In the genomic region with DNA sequence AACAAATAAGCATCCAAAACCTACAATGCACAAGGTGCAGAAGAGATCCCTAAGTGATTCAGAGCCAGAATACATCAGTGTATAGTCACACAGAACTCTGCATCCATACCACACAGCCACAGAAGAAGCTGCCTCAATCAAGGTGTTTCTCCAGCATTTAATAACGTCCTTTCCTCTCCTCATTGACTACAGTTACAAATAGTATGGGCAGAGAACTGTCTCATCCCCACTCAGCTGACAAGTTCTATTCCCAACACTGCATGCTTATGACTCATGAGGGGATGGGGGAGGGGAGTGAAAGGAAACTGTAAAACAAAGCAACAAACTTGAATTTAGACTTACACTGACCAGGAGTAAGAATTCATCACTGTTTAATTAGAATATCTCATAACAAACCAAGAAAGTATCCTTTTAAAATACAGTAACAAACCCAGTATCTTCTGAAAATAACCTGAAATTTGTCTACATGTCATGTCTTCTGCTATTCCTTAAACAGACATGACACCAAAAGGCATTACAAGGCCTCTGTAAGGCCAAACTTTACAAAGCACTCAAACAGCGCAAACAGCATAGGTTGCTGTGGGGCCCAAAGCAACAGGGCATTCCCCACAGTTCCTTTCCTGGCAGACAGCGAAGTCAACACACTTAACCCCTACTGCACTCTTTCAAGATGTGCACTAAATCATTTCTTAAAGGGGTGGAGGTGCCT, we compare ENCODE assay signal across 8 cellular contexts. TPM values are rescaled to one million over a fixed set of nuclear protein-coding genes. Genes with fewer than 3 reads are reported as not detected.
DNase-seq lines count a peak whose midpoint lies in the region; ATAC-seq and TF ChIP-seq lines count a peak whose summit lies in the region.

No MANE protein-coding gene starts in this region.

- H3K27me3 ChIP-seq in BJ (ENCODE audit: control insufficient read depth, insufficient read depth, low read length) (no peaks in the 10 kb centered on the region), heart right ventricle (no peaks in the 10 kb centered on the region), rectal smooth muscle tissue (ENCODE audit: control insufficient read depth, insufficient read depth, low read length) (no peaks in the 10 kb centered on the region), WERI-Rb-1 (ENCODE audit: insufficient read depth, low read depth, severe bottlenecking) (no peaks in the 10 kb centered on the region)

- no peaks in the 10 kb centered on the region for H3K9me3 ChIP-seq in heart right ventricle
- H3K9me3 ChIP-seq in WERI-Rb-1 (ENCODE audit: severe bottlenecking): no peaks in the 10 kb centered on the region

- WGBS in heart right ventricle, 2 donors: 3% methylated on average over 3 of the region's 3 CpGs

- H3K4me1 ChIP-seq in heart right ventricle (peaks cover 16 to 90% (median 53%) of the 10 kb centered on the region in 9 donors), rectal smooth muscle tissue (ENCODE audit: control insufficient read depth, insufficient read depth, low read length) (peaks cover 30% of the 10 kb centered on the region)

- TF ChIP-seq CTCF in BJ (IDR thresholded peaks at IDR 0.05; ENCODE audit: insufficient read depth, low read depth, low read length) (no peak), heart right ventricle (IDR thresholded peaks at IDR 0.05) (no peak), WERI-Rb-1 (IDR thresholded peaks at IDR 0.05; ENCODE audit: low read depth, low read length) (no peak)

- H3K36me3 ChIP-seq in BJ (ENCODE audit: control insufficient read depth, insufficient read depth, low read length): peaks cover under 1% of the 10 kb centered on the region; the same call in 1 of the 2 replicates
- H3K36me3 ChIP-seq in heart right ventricle: peaks cover 0 to 10% (median 0%) of the 10 kb centered on the region in 9 donors
- H3K36me3 ChIP-seq in rectal smooth muscle tissue (ENCODE audit: control insufficient read depth, insufficient read depth, low read length): no peaks in the 10 kb centered on the region
- peaks cover 7% of the 10 kb centered on the region for H3K36me3 ChIP-seq in WERI-Rb-1

- intact Hi-C loops in heart right ventricle (cut with DNase I): no loop called here

- peak overlapping the region; percentile 19 to 88 (median 70) for H3K27ac ChIP-seq in heart right ventricle
- peak overlapping the region; percentile 76 for H3K27ac ChIP-seq in rectal smooth muscle tissue (ENCODE audit: low read depth, low read length)
- no peak overlapping the region for H3K27ac ChIP-seq in WERI-Rb-1

- no peak overlapping the region for H3K9ac ChIP-seq in rectal smooth muscle tissue (ENCODE audit: low read length)

- peak; percentile 56 for ATAC-seq in GM21576 (IDR thresholded peaks at IDR 0.05; ENCODE audit: unreplicated experiment)
- ATAC-seq in heart right ventricle: peak; percentile 74 to 93 (median 84)

- no peak overlapping the region for H3K4me3 ChIP-seq in BJ (ENCODE audit: low read depth, low read length)
- peak overlapping the region in 8 of 10 donors; percentile 9 to 43 (median 37) for H3K4me3 ChIP-seq in heart right ventricle
- peak overlapping the region; percentile 52 for H3K4me3 ChIP-seq in rectal smooth muscle tissue (ENCODE audit: low read length)
- no peak overlapping the region for H3K4me3 ChIP-seq in WERI-Rb-1 (ENCODE audit: low read depth, low read length)

- CTCF ChIA-PET in BJ (lab: Yijun Ruan, JAX): interaction anchor here (1.3 kb wide), 1 partner anchor 10 kb away, joined by 4 read pairs; no protein-coding TSS in a partner anchor

- DNase-seq in BJ (ENCODE audit: low read depth) (peak; percentile 55), NCI-H460 (ENCODE audit: extremely low read depth, low read depth) (peak; percentile 24), amniotic epithelial cell (ENCODE audit: low read depth) (peak; percentile 83), heart right ventricle (peak in 1 of 2 donors; percentile 66), NCI-H187 (lab: John Stamatoyannopoulos, UW) (no peak), WERI-Rb-1 (no peak)

- POLR2A ChIA-PET in BJ (lab: Charles Lee): interaction anchor here (1.5 kb wide), 1 partner anchor 8 kb away, joined by 3 read pairs; no protein-coding TSS in a partner anchor

RNA-seq across cellular contexts. Expression of gene CELF1, which starts 29.3 kb away (rescaled TPM):
- polyA plus RNA-seq in BJ (2011; rRNA removed) (73.5 and 85.4 TPM in 2 replicates), heart right ventricle (10 to 100 TPM; 24.4 to 35.8 TPM)
- 121 and 134 TPM in 2 replicates for polyA minus RNA-seq in BJ (2011; rRNA and poly(A)+ RNA removed)
- total RNA-seq in NCI-H460 (2014; rRNA removed; shearing (Covaris generic)): 60.3 and 74.4 TPM in 2 replicates
- 94.7 and 103 TPM in 2 replicates for polyA plus RNA-seq in NCI-H460 (2014; cell fraction: nucleus; rRNA removed)
- total RNA-seq in heart right ventricle: 10 to 100 TPM; 68.3 to 97.0 (median 87.7) TPM

RNA-seq across cellular contexts. Expression of gene PTPMT1, which starts 41.8 kb away (rescaled TPM):
- polyA plus RNA-seq in BJ (2011; rRNA removed): 61.9 and 69.4 TPM in 2 replicates
- polyA minus RNA-seq in BJ (2011; rRNA and poly(A)+ RNA removed): 15.7 and 19.0 TPM in 2 replicates
- total RNA-seq in NCI-H460 (2014; rRNA removed; shearing (Covaris generic)): 51.0 and 54.8 TPM in 2 replicates
- 101 and 104 TPM in 2 replicates for polyA plus RNA-seq in NCI-H460 (2014; cell fraction: nucleus; rRNA removed)
- 10 to 100 TPM; 16.9 to 24.6 (median 21.3) TPM for total RNA-seq in heart right ventricle
- 10 to 100 TPM; 36.4 to 66.9 TPM for polyA plus RNA-seq in heart right ventricle

RNA-seq across cellular contexts. Expression of gene KBTBD4, which starts 55.1 kb away (rescaled TPM):
- polyA plus RNA-seq in BJ (2011; rRNA removed) (21.9 and 25.5 TPM in 2 replicates), heart right ventricle (1 to 10 TPM; 3.1 to 9.2 TPM)
- polyA minus RNA-seq in BJ (2011; rRNA and poly(A)+ RNA removed): 18.2 and 26.6 TPM in 2 replicates
- 10.2 and 10.9 TPM in 2 replicates for total RNA-seq in NCI-H460 (2014; rRNA removed; shearing (Covaris generic))
- polyA plus RNA-seq in NCI-H460 (2014; cell fraction: nucleus; rRNA removed): 9.4 and 15.5 TPM in 2 replicates
- 10 to 100 TPM; 13.6 to 21.0 (median 16.2) TPM for total RNA-seq in heart right ventricle

RNA-seq across cellular contexts. Expression of gene NDUFS3, which starts 55.2 kb away (rescaled TPM):
- 85.5 and 98.0 TPM in 2 replicates for polyA plus RNA-seq in BJ (2011; rRNA removed)
- polyA minus RNA-seq in BJ (2011; rRNA and poly(A)+ RNA removed): 26.8 and 50.5 TPM in 2 replicates
- 41.8 and 46.6 TPM in 2 replicates for total RNA-seq in NCI-H460 (2014; rRNA removed; shearing (Covaris generic))
- 105 and 178 TPM in 2 replicates for polyA plus RNA-seq in NCI-H460 (2014; cell fraction: nucleus; rRNA removed)
- total RNA-seq in heart right ventricle: 100 to 1,000 TPM; 171 to 359 (median 287) TPM
- polyA plus RNA-seq in heart right ventricle: 100 to 1,000 TPM; 291 to 570 TPM

Comparison
In these comparisons a context has a peak if more than half of its experiments do, and no peak if none do; other contexts are left out.
1. DNase-seq: peak in BJ (single experiment), NCI-H460 (single experiment) and amniotic epithelial cell (single experiment); none in NCI-H187 (0 of 2) and WERI-Rb-1 (single experiment).
2. H3K4me3 ChIP-seq: peak in heart right ventricle (8 of 10) and rectal smooth muscle tissue (single experiment); none in BJ (single experiment) and WERI-Rb-1 (single experiment).